Comparison of ENCODE assay signal across 11 cellular contexts in the genomic region with DNA sequence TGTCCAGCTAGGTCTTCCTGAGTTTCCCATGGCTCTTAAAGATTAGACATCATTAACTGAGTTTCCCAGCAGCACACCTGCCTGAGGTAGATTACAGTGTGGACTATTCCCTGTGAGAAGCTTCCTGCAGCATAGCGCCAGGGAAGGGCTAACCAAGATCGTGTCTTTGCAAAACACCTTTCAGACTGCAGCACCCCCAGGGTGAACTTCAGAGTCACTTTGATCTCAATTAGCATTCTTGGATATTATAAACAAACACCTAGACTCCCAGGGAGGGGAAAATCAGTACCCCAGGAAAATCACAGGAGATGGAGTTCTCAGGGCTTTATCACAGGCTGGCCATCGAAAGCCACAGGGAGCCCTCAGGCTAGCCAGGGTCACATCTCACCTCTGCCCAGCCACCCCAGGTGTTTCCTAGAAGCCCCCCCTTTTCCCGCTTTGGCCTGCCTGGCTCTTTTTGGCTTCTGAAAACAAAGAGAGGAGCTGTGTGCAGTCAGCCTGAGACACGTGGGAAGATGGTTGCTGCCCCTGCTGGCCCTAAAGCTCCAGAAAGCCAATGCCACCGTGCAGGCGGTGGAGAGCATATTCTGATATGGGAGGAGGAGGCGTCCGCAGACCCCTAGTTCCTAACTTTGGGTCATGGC. TPM values are rescaled to one million over a fixed set of nuclear protein-coding genes. Genes with fewer than 3 reads are reported as not detected.
DNase-seq lines count a peak whose midpoint lies in the region; ATAC-seq, FAIRE-seq and TF ChIP-seq lines count a peak whose summit lies in the region.
"Had no signal": no experiment of that assay in that cellular context is flagged by ENCODE, and none has a peak within 500 bp of the region (broad histone marks: within the 10 kb centered on the region; RNA-seq: fewer than 3 reads in every experiment).

No MANE protein-coding gene starts in this region.

- H3K4me2 ChIP-seq in OCI-LY7 (ENCODE audit: low read length) (peak overlapping the region; percentile 39), endothelial cell of umbilical vein (ENCODE audit: insufficient read depth, low read length) (no peak overlapping the region)

- in situ Hi-C loops in Caki2 (cut with HindIII; ENCODE audit: low pct_unique_long_range_greater_than_20kb, low sequenced_read_pairs), result no loop called here

- POLR2A ChIA-PET in OCI-LY7 (lab: Charles Lee), result interaction anchor here (0.8 to 9.5 kb wide), 9 partner anchors 8 to 552 kb away, joined by 3 to 242 read pairs (median 4); a partner anchor contains a TSS
- POLR2A ChIA-PET in endothelial cell of umbilical vein (lab: Charles Lee), result interaction anchor here (1.7 kb wide), 1 partner anchor 28 kb away, joined by 4 read pairs; no protein-coding TSS in a partner anchor

- TF ChIP-seq POLR2A in endothelial cell of umbilical vein (IDR thresholded peaks at IDR 0.05; ENCODE audit: low read depth, low read length), result no peak

- H3K27me3 Mint-ChIP-seq in endothelial cell (ENCODE audit: unreplicated experiment), result peaks cover 4% of the 10 kb centered on the region

- intact Hi-C loops in OCI-LY7 (cut with micrococcal nuclease; ENCODE audit: unreplicated experiment), result no loop called here
- intact Hi-C loops in endothelial cell of umbilical vein (cut with micrococcal nuclease), result no loop called here

- ATAC-seq in GM21390 (IDR thresholded peaks at IDR 0.05; ENCODE audit: unreplicated experiment) (no peak), HG03354 (IDR thresholded peaks at IDR 0.05; ENCODE audit: poor library complexity, severe bottlenecking, unreplicated experiment) (no peak)

- TF ChIP-seq CTCF in OCI-LY7 (conservative IDR thresholded peaks at IDR 0.05; ENCODE audit: low read length) (no peak), endothelial cell of umbilical vein (IDR thresholded peaks at IDR 0.05; ENCODE audit: extremely low read depth in 1 of 2, insufficient read depth in 1 of 2, low read depth in 1 of 2, low read length in 2 of 2) (no peak), endothelial cell (IDR thresholded peaks at IDR 0.05; ENCODE audit: unreplicated experiment) (no peak)

- H3K79me2 ChIP-seq in OCI-LY7 (ENCODE audit: insufficient read depth, low read depth, low read length), result no peaks in the 10 kb centered on the region
- H3K79me2 ChIP-seq in endothelial cell of umbilical vein (ENCODE audit: control insufficient read depth, insufficient read depth, low read length), result no peaks in the 10 kb centered on the region

- H3K36me3 ChIP-seq in OCI-LY7 (ENCODE audit: insufficient read depth, low read length) (no peaks in the 10 kb centered on the region), endothelial cell of umbilical vein (ENCODE audit: control insufficient read depth in 2 of 2, extremely low read depth in 1 of 2, insufficient read depth in 2 of 2, low read length in 2 of 2) (no peaks in the 10 kb centered on the region)

- H3K27ac ChIP-seq in OCI-LY7 (ENCODE audit: low read depth, low read length, poor library complexity, severe bottlenecking) (peak overlapping the region; percentile 84), endothelial cell of umbilical vein (ENCODE audit: insufficient read depth, low read depth, low read length) (no peak overlapping the region), skin epidermis (peak overlapping the region in 20 of 21 experiments; percentile 0 to 85 (median 69))

- H3K9me2 ChIP-seq in OCI-LY7 (ENCODE audit: insufficient read depth, low read length), result no peaks in the 10 kb centered on the region

- H3K9me3 Mint-ChIP-seq in endothelial cell (ENCODE audit: unreplicated experiment), result no peaks in the 10 kb centered on the region

- H3K27ac Mint-ChIP-seq in endothelial cell (ENCODE audit: unreplicated experiment), result no peak overlapping the region

- H3K4me1 Mint-ChIP-seq in endothelial cell (ENCODE audit: unreplicated experiment), result peaks cover 27% of the 10 kb centered on the region

- BruUV-seq in OCI-LY7 (replicated peaks; lab: Mats Ljungman, UMichigan) (no TSS peak), endothelial cell of umbilical vein (replicated peaks; lab: Mats Ljungman, UMichigan) (no TSS peak)

- no peaks in the 10 kb centered on the region for H3K36me3 Mint-ChIP-seq in endothelial cell (ENCODE audit: low read depth, unreplicated experiment)

- H3K9me3 ChIP-seq in OCI-LY7 (ENCODE audit: low read length), result no peaks in the 10 kb centered on the region
- no peaks in the 10 kb centered on the region for H3K9me3 ChIP-seq in endothelial cell of umbilical vein (replicated peaks; ENCODE audit: control insufficient read depth, insufficient read depth, low read length)

- CTCF ChIA-PET in OCI-LY7 (lab: Charles Lee; ENCODE audit: unreplicated experiment), result interaction anchor here (1.0 kb wide), 1 partner anchor 32 kb away, joined by 5 read pairs; no protein-coding TSS in a partner anchor
- CTCF ChIA-PET in endothelial cell of umbilical vein (lab: Charles Lee), result interaction anchor here (1.1 to 3.5 kb wide), 5 partner anchors 18 to 128 kb away, joined by 3 to 15 read pairs (median 4); no protein-coding TSS in a partner anchor

- H4K20me1 ChIP-seq in OCI-LY7 (ENCODE audit: insufficient read depth, low read length) (no peaks in the 10 kb centered on the region), endothelial cell of umbilical vein (replicated peaks; ENCODE audit: control insufficient read depth, extremely low read depth, insufficient read depth, low read length) (no peaks in the 10 kb centered on the region)

- H2AFZ ChIP-seq in OCI-LY7 (ENCODE audit: low read length) (peak overlapping the region; percentile 30; the same call in 1 of the 2 replicates), endothelial cell of umbilical vein (ENCODE audit: low read depth, low read length) (no peak overlapping the region)

- no peak overlapping the region for H3K9ac ChIP-seq in endothelial cell of umbilical vein (replicated peaks; ENCODE audit: extremely low read depth, insufficient read depth, low read length)

- dilution Hi-C loops in endothelial cell of umbilical vein (cut with MboI; ENCODE audit: extremely low pct_ligation_motif_present, low sequenced_read_pairs), result no loop called here

- DNase-seq in Caki2 (ENCODE audit: low read depth) (peak; percentile 44), OCI-LY7 (ENCODE audit: low spot score) (no peak), endothelial cell of umbilical vein (ENCODE audit: low read depth, low spot score) (peak; percentile 44), endothelial cell (ENCODE audit: low spot score) (no peak), hippocampal formation (lab: John Stamatoyannopoulos, UW) (no peak)
- DNase-seq: EL, NCI-H187 treated with DMSO at 0.1 percent for 48 hours had no signal

- H3K4me3 ChIP-seq in OCI-LY7 (ENCODE audit: low read depth, low read length, poor library complexity, severe bottlenecking) (no peak overlapping the region), endothelial cell of umbilical vein (replicated peaks in 1 of 3; ENCODE audit: insufficient read depth in 1 of 3, low read depth in 1 of 3, low read length in 3 of 3) (no peak overlapping the region), skin epidermis (no peak overlapping the region)

- H3K9me1 ChIP-seq in endothelial cell of umbilical vein (replicated peaks; ENCODE audit: control insufficient read depth, extremely low read depth, insufficient read depth, low read length), result no peaks in the 10 kb centered on the region

- H3K4me3 Mint-ChIP-seq in endothelial cell (ENCODE audit: unreplicated experiment), result no peak overlapping the region

- peaks cover 63% of the 10 kb centered on the region for H3K4me1 ChIP-seq in OCI-LY7 (ENCODE audit: insufficient read depth, low read length, poor library complexity, severe bottlenecking)
- H3K4me1 ChIP-seq in endothelial cell of umbilical vein (ENCODE audit: control insufficient read depth, extremely low read depth, insufficient read depth, low read length), result peaks cover 37% of the 10 kb centered on the region

- FAIRE-seq in endothelial cell of umbilical vein (lab: Jason Lieb, UNC), result no peak
- FAIRE-seq: astrocyte had no signal

- peaks cover 2% of the 10 kb centered on the region in 2 experiments for H3K27me3 ChIP-seq in endothelial cell of umbilical vein (ENCODE audit: control insufficient read depth in 2 of 2, insufficient read depth in 2 of 2, low read length in 2 of 2)

TF ChIP-seq in endothelial cell of umbilical vein, 7 proteins besides CTCF, POLR2A, EP300 and RAD21:
- TF ChIP-seq MYC (IDR thresholded peaks at IDR 0.05; ENCODE audit: low read depth, low read length) (no peak), FOS (IDR thresholded peaks at IDR 0.05; ENCODE audit: borderline replicate concordance, insufficient read depth, low read length) (no peak), JUN (IDR thresholded peaks at IDR 0.05; ENCODE audit: borderline replicate concordance, insufficient read depth, insufficient read length, low read depth) (no peak), EZH2 (IDR thresholded peaks at IDR 0.05; ENCODE audit: borderline replicate concordance, low read depth, low read length, severe bottlenecking) (no peak)
- TF ChIP-seq, protein P1, sequence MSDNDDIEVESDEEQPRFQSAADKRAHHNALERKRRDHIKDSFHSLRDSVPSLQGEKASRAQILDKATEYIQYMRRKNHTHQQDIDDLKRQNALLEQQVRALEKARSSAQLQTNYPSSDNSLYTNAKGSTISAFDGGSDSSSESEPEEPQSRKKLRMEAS (IDR thresholded peaks at IDR 0.05; ENCODE audit: insufficient read depth, insufficient read length), result no peak
TF ChIP-seq in endothelial cell of umbilical vein: peak in this region for 0.

RNA-seq across cellular contexts. Expression of a gene that starts 18.6 kb away (rescaled TPM):
- total RNA-seq in Caki2 (2014; rRNA removed; shearing (Covaris generic); ENCODE audit: low replicate concordance), result 53.4 and 58.3 TPM in 2 replicates
- total RNA-seq in OCI-LY7 (2014; rRNA removed; shearing (Covaris generic)), result 110 and 117 TPM in 2 replicates
- 288 and 297 TPM in 2 replicates for total RNA-seq in OCI-LY7 (2022)
- total RNA-seq in endothelial cell of umbilical vein, result 107 and 119 TPM in 2 replicates
- polyA plus RNA-seq in endothelial cell of umbilical vein, result 49.9 and 53.9 TPM in 2 replicates
- 31.6 and 32.5 TPM in 2 replicates for polyA plus RNA-seq in endothelial cell of umbilical vein (2011; cell fraction: cytosol; rRNA removed)
- polyA plus RNA-seq in endothelial cell of umbilical vein (2011; cell fraction: nucleus; rRNA removed), result 61.2 and 66.7 TPM in 2 replicates
- polyA plus RNA-seq in endothelial cell of umbilical vein (2012), result 28.3 and 55.2 TPM in 2 replicates
- polyA minus RNA-seq in endothelial cell of umbilical vein, result 83.4 and 86.8 TPM in 2 replicates
- polyA minus RNA-seq in endothelial cell of umbilical vein (2011; cell fraction: cytosol; rRNA and poly(A)+ RNA removed), result 25.3 TPM
- polyA minus RNA-seq in endothelial cell of umbilical vein (2011; cell fraction: nucleus; rRNA and poly(A)+ RNA removed), result 53.2 and 76.4 TPM in 2 replicates
- 178 TPM for total RNA-seq in endothelial cell (ENCODE audit: unreplicated experiment)

Comparison
In these comparisons a context has a peak if more than half of its experiments do, and no peak if none do; other contexts are left out.
1. DNase-seq: peak in Caki2 (single experiment) and endothelial cell of umbilical vein (single experiment); none in OCI-LY7 (single experiment), endothelial cell (single experiment) and hippocampal formation (0 of 2).